In the genomic region with DNA sequence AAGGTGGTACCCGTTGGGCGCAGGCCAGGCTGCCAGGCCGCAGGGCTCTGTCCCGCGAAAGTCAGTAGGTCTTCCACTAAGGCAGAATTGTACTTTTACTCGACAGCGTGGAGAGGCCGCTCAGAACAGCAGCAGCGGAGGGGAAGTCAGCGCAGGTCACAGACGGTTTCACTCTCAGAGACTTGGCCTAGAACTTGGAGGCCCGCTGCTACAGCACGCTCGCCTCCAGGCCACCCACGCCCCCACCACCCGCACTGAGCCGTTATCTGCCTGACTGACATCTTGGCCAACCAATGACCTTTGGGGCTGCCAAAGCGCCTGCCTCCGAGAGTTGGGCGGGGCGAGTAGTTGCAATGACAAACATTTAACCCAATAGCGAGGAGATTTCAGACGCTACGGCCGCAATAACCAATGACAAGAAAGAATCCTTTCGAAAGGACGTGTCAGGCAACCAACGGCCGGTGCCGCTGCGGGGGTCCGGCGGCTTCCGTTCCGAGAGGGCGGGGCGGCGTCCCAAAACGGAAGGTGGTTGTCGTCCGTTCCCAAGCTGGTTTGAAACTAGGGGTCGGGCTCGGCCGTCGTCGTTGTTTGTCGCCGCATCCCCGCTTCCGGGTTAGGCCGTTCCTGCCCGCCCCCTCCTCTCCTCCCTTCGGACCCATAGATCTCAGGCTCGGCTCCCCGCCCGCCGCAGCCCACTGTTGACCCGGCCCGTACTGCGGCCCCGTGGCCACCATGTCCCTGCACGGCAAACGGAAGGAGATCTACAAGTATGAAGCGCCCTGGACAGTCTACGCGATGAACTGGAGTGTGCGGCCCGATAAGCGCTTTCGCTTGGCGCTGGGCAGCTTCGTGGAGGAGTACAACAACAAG, we compare ENCODE assay signal across 1 cellular context.
TF ChIP-seq lines count a peak whose summit lies in the region.

A gene with protein sequence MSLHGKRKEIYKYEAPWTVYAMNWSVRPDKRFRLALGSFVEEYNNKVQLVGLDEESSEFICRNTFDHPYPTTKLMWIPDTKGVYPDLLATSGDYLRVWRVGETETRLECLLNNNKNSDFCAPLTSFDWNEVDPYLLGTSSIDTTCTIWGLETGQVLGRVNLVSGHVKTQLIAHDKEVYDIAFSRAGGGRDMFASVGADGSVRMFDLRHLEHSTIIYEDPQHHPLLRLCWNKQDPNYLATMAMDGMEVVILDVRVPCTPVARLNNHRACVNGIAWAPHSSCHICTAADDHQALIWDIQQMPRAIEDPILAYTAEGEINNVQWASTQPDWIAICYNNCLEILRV (plus strand): TSS at position 532 of the 870 bp plus-strand sequence. CDS start 201 bp downstream, at position 733.

TF ChIP-seq in HepG2, 621 proteins besides CTCF, POLR2A, EP300 and RAD21 (continued from another document):
- TF ChIP-seq, protein P1, sequence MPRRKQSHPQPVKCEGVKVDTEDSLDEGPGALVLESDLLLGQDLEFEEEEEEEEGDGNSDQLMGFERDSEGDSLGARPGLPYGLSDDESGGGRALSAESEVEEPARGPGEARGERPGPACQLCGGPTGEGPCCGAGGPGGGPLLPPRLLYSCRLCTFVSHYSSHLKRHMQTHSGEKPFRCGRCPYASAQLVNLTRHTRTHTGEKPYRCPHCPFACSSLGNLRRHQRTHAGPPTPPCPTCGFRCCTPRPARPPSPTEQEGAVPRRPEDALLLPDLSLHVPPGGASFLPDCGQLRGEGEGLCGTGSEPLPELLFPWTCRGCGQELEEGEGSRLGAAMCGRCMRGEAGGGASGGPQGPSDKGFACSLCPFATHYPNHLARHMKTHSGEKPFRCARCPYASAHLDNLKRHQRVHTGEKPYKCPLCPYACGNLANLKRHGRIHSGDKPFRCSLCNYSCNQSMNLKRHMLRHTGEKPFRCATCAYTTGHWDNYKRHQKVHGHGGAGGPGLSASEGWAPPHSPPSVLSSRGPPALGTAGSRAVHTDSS (CRISPR knock-in tag; conservative IDR thresholded peaks at IDR 0.05), result 0 out of 2 replicates have a peak, but pooled peaks have one; percentile 20
- no peak for TF ChIP-seq PHF5A (CRISPR knock-in tag; IDR thresholded peaks at IDR 0.05; ENCODE audit: low read depth, unreplicated experiment)
- TF ChIP-seq, protein P2, sequence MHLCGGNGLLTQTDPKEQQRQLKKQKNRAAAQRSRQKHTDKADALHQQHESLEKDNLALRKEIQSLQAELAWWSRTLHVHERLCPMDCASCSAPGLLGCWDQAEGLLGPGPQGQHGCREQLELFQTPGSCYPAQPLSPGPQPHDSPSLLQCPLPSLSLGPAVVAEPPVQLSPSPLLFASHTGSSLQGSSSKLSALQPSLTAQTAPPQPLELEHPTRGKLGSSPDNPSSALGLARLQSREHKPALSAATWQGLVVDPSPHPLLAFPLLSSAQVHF (CRISPR knock-in tag; IDR thresholded peaks at IDR 0.05), result no peak
- TF ChIP-seq ZSCAN20 (CRISPR knock-in tag; IDR thresholded peaks at IDR 0.05; ENCODE audit: borderline replicate concordance), result peak; percentile 94; the same call in 1 of the 2 replicates
- TF ChIP-seq, protein P3, sequence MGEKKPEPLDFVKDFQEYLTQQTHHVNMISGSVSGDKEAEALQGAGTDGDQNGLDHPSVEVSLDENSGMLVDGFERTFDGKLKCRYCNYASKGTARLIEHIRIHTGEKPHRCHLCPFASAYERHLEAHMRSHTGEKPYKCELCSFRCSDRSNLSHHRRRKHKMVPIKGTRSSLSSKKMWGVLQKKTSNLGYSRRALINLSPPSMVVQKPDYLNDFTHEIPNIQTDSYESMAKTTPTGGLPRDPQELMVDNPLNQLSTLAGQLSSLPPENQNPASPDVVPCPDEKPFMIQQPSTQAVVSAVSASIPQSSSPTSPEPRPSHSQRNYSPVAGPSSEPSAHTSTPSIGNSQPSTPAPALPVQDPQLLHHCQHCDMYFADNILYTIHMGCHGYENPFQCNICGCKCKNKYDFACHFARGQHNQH (CRISPR knock-in tag; IDR thresholded peaks at IDR 0.05), result peak; percentile 50
- TF ChIP-seq ZNF883 (CRISPR knock-in tag; IDR thresholded peaks at IDR 0.05; ENCODE audit: not compliant biosample characterization), result peak; percentile 40
- TF ChIP-seq TSC22D2 (CRISPR knock-in tag; IDR thresholded peaks at IDR 0.05; ENCODE audit: borderline replicate concordance), result 0 out of 2 replicates have a peak, but pooled peaks have one; percentile 75
- TF ChIP-seq, protein P4, sequence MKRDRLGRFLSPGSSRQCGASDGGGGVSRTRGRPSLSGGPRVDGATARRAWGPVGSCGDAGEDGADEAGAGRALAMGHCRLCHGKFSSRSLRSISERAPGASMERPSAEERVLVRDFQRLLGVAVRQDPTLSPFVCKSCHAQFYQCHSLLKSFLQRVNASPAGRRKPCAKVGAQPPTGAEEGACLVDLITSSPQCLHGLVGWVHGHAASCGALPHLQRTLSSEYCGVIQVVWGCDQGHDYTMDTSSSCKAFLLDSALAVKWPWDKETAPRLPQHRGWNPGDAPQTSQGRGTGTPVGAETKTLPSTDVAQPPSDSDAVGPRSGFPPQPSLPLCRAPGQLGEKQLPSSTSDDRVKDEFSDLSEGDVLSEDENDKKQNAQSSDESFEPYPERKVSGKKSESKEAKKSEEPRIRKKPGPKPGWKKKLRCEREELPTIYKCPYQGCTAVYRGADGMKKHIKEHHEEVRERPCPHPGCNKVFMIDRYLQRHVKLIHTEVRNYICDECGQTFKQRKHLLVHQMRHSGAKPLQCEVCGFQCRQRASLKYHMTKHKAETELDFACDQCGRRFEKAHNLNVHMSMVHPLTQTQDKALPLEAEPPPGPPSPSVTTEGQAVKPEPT (CRISPR knock-in tag; IDR thresholded peaks at IDR 0.05; ENCODE audit: low read depth), result peak; percentile 64; the same call in 1 of the 2 replicates
- peak; percentile 83 for TF ChIP-seq AGO1 (IDR thresholded peaks at IDR 0.05; ENCODE audit: low read depth, low read length, poor library complexity, severe bottlenecking)
- peak; percentile 91; the same call in 1 of the 2 replicates for TF ChIP-seq BRCA1 (CRISPR knock-in tag; IDR thresholded peaks at IDR 0.05)
- TF ChIP-seq HIVEP1 (CRISPR knock-in tag; IDR thresholded peaks at IDR 0.05), result peak; percentile 50; the same call in 1 of the 2 replicates
- TF ChIP-seq KLF15 (CRISPR knock-in tag; IDR thresholded peaks at IDR 0.05; ENCODE audit: borderline replicate concordance), result no peak
- no peak for TF ChIP-seq ARNT2 (CRISPR knock-in tag; IDR thresholded peaks at IDR 0.05; ENCODE audit: low read depth)
- TF ChIP-seq, protein P5, sequence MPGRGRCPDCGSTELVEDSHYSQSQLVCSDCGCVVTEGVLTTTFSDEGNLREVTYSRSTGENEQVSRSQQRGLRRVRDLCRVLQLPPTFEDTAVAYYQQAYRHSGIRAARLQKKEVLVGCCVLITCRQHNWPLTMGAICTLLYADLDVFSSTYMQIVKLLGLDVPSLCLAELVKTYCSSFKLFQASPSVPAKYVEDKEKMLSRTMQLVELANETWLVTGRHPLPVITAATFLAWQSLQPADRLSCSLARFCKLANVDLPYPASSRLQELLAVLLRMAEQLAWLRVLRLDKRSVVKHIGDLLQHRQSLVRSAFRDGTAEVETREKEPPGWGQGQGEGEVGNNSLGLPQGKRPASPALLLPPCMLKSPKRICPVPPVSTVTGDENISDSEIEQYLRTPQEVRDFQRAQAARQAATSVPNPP (CRISPR knock-in tag; IDR thresholded peaks at IDR 0.05), result peak; percentile 76; the same call in 1 of the 2 replicates
- peak; percentile 98 for TF ChIP-seq ZNF451 (CRISPR knock-in tag; IDR thresholded peaks at IDR 0.05)
- peak; percentile 95 for TF ChIP-seq SP4 (CRISPR knock-in tag; IDR thresholded peaks at IDR 0.05)
- TF ChIP-seq TEAD2 (CRISPR knock-in tag; IDR thresholded peaks at IDR 0.05), result no peak
